1 cellular context compared by ENCODE assay signal in genomic region chr1:8163039-8163438, GRCh38.
TF ChIP-seq lines count a peak whose summit lies in the region.

No MANE protein-coding gene starts in this region.

TF ChIP-seq in K562, 482 proteins besides CTCF, POLR2A, EP300 and RAD21 (continued from another document):
- TF ChIP-seq ELK1 (CRISPR knock-in tag; IDR thresholded peaks at IDR 0.05) (no peak), MYC (IDR thresholded peaks at IDR 0.05; ENCODE audit: low read depth, low read length) (no peak), MYC (CRISPR knock-in tag; IDR thresholded peaks at IDR 0.05; ENCODE audit: borderline replicate concordance, low read depth) (no peak), SNIP1 (IDR thresholded peaks at IDR 0.05; ENCODE audit: low read depth) (no peak), ATF1 (CRISPR knock-in tag; IDR thresholded peaks at IDR 0.05) (no peak), ATF1 (tag; IDR thresholded peaks at IDR 0.05) (no peak), SPI1 (IDR thresholded peaks at IDR 0.05; ENCODE audit: borderline replicate concordance, low read depth, low read length) (no peak), ZKSCAN1 (IDR thresholded peaks at IDR 0.05; ENCODE audit: low read depth, low read length) (no peak), MYBL2 (IDR thresholded peaks at IDR 0.05; ENCODE audit: low read depth) (no peak), MYBL2 (CRISPR knock-in tag; IDR thresholded peaks at IDR 0.05; ENCODE audit: borderline replicate concordance) (no peak), E2F8 (IDR thresholded peaks at IDR 0.05; ENCODE audit: low read depth, partially characterized antibody) (no peak), TSC22D4 (tag; IDR thresholded peaks at IDR 0.05) (no peak), CC2D1A (IDR thresholded peaks at IDR 0.05) (no peak), C11orf30 (IDR thresholded peaks at IDR 0.05; ENCODE audit: low read depth) (no peak), DIDO1 (tag; IDR thresholded peaks at IDR 0.05; ENCODE audit: low read depth) (no peak), EP400 (IDR thresholded peaks at IDR 0.05) (no peak), ZBTB9 (CRISPR knock-in tag; IDR thresholded peaks at IDR 0.05) (peak; percentile 32; the same call in 1 of the 2 replicates), TRIM24 (IDR thresholded peaks at IDR 0.05) (peak; percentile 40 to 76; a peak in 2 of 4 replicates), SMAD4 (CRISPR knock-in tag; conservative IDR thresholded peaks at IDR 0.05) (no peak), SMARCB1 (IDR thresholded peaks at IDR 0.05; ENCODE audit: insufficient read length, low read depth) (no peak), ZNF584 (CRISPR knock-in tag; IDR thresholded peaks at IDR 0.05; ENCODE audit: low read depth) (peak; percentile 86), CEBPZ (IDR thresholded peaks at IDR 0.05; ENCODE audit: borderline replicate concordance, low read depth, low read length) (no peak), ID3 (CRISPR knock-in tag; IDR thresholded peaks at IDR 0.05) (no peak), ID3 (tag; IDR thresholded peaks at IDR 0.05) (no peak), STAG1 (CRISPR knock-in tag; IDR thresholded peaks at IDR 0.05; ENCODE audit: borderline replicate concordance) (no peak), PTRF (tag; IDR thresholded peaks at IDR 0.05) (no peak)
